In genomic region chr2:231677632-231678104, GRCh38 we compare ENCODE assay signal across 8 cellular contexts. TPM values are rescaled to one million over a fixed set of nuclear protein-coding genes. Genes with fewer than 3 reads are reported as not detected.
DNase-seq lines count a peak whose midpoint lies in the region; ATAC-seq and TF ChIP-seq lines count a peak whose summit lies in the region.

No MANE protein-coding gene starts in this region.

- H3K9me3 ChIP-seq in uterus: no peaks in the 10 kb centered on the region

- POLR2A ChIA-PET in GM10248 (lab: Yijun Ruan, JAX): interaction anchor here (0.6 to 1.3 kb wide), 4 partner anchors 31 to 72 kb away, joined by 3 to 14 read pairs (median 8); partner anchors contain the start of gene PTMA

- ATAC-seq in GM19395 (IDR thresholded peaks at IDR 0.05; ENCODE audit: unreplicated experiment): no peak

- H3K4me1 ChIP-seq in uterus: peaks cover 0 to 6% of the 10 kb centered on the region in 2 donors

- H3K36me3 ChIP-seq in uterus: no peaks in the 10 kb centered on the region

- no peak for TF ChIP-seq POLR2A in uterus (IDR thresholded peaks at IDR 0.05)

- intact Hi-C loops in posterior cingulate gyrus (cut with DNase I) (loop anchor here (1.0 to 5.0 kb wide), 2 partner anchors 38 to 115 kb away; no protein-coding TSS in a partner anchor), uterus (cut with DNase I; ENCODE audit: low total_unique reads) (loop anchor here (2.0 kb wide), 1 partner anchor 39 kb away; no protein-coding TSS in a partner anchor)

- TF ChIP-seq CTCF in GM10248 (IDR thresholded peaks at IDR 0.05; ENCODE audit: control extremely low read depth, extremely low read depth, low read depth, missing control alignments) (peak; percentile 97), uterus (IDR thresholded peaks at IDR 0.05) (peak; percentile 92 to 99 (median 96))

- H3K27me3 ChIP-seq in uterus: no peaks in the 10 kb centered on the region

- H3K4me3 ChIP-seq in uterus: no peak overlapping the region

- H3K27ac ChIP-seq in uterus: peak overlapping the region in 1 of 2 donors; percentile 17

- DNase-seq in GM10248 (ENCODE audit: extremely low spot score) (peak; percentile 78), NAMALWA (ENCODE audit: low spot score) (peak; percentile 93), SK-N-DZ (ENCODE audit: low spot score) (peak; percentile 86), glomerular visceral epithelial cell (ENCODE audit: extremely low spot score) (peak; percentile 87), posterior cingulate gyrus (peak; percentile 57 to 97 (median 86)), uterus (peak; percentile 86 to 89)
- DNase-seq in activated naive CD4-positive, alpha-beta T cell (lab: John Stamatoyannopoulos, UW): peak; percentile 54 to 76 (median 68)

- CTCF ChIA-PET in GM10248 (lab: Yijun Ruan, JAX): interaction anchor here (0.6 to 25.7 kb wide), 32 partner anchors 9 to 211 kb away, joined by 3 to 531 read pairs (median 4); partner anchors contain the start of genes COPS7B, PDE6D and PTMA

RNA-seq across cellular contexts. Expression of gene PTMA, which starts 30.7 kb away (rescaled TPM):
- 2,656 and 2,739 TPM in 2 replicates for polyA plus RNA-seq in SK-N-DZ (2014; cell fraction: cytosol; rRNA removed)
- 1,394 and 1,766 TPM in 2 replicates for polyA plus RNA-seq in SK-N-DZ (2014; cell fraction: nucleus; rRNA removed)
- total RNA-seq in uterus: 100 to 1,000 TPM; 693 to 966 (median 818) TPM
